Comparison of ENCODE assay signal across 9 cellular contexts in the genomic region with DNA sequence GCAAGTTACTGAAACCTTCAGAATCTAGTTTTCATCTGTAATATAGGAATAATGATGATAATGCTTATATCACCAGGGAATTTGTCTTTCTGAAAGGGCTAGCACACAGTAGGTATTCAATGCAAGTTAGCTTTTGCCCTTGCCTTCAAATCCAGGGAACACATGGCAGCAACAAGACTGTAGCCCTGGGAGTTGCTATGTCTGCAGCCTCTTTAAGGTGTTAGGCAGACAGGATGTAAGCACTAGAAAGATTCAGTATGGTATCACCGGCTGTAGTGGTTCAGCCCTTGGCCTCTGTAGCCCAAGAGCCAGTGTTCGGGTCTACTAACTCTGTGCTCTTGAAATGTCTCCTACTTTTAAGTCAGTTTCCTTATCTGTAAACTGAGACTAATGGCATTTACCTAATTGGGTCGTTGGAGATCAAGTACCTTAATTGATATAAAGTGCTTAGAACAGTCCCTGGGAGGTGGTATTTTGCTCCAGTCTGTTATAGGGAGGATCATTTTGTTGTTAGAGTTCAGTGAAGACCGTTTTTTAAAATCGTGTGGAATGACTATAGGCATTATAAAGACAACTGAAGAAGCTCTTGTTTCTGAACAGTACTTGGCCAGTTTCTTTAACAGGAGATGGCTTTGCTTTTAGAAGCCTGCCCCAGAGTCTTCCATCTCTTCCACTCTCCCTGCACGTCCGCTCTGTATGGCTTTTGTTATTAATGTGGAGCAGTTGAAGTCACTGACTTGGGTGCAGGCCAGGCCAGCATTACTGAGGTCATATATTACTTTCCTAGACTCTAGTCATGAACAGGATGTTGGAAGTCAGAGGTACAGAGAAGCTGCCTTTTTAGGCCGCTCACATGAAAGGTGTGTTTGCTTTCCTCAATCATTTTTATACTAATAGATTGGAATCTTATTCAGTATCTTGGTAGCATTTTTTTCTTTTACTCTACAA. TPM values are rescaled to one million over a fixed set of nuclear protein-coding genes. Genes with fewer than 3 reads are reported as not detected.
A peak's percentile ranks its signal among the peaks of the same experiment; 100 is the strongest.
DNase-seq lines count a peak whose midpoint lies in the region; ATAC-seq and TF ChIP-seq lines count a peak whose summit lies in the region.
"Had no signal": no experiment of that assay in that cellular context is flagged by ENCODE, and none has a peak within 500 bp of the region (broad histone marks: within the 10 kb centered on the region; RNA-seq: fewer than 3 reads in every experiment).

No MANE protein-coding gene starts in this region.

- WGBS in right cardiac atrium, result 22% methylated on average over 8 of the region's 8 CpGs

- H3K36me3 ChIP-seq in skeletal muscle satellite cell (ENCODE audit: insufficient read depth, low read length), result no peaks in the 10 kb centered on the region

- peak overlapping the region; percentile 34 for H3K9ac ChIP-seq in skeletal muscle satellite cell (ENCODE audit: low read depth, low read length)

- TF ChIP-seq CTCF in VCaP (conservative IDR thresholded peaks at IDR 0.05), result no peak

- H3K9me3 ChIP-seq in right cardiac atrium (ENCODE audit: control insufficient read depth, low read length), result no peaks in the 10 kb centered on the region
- H3K9me3 ChIP-seq in skeletal muscle satellite cell (replicated peaks; ENCODE audit: low read length), result no peaks in the 10 kb centered on the region

- H3K27ac ChIP-seq in VCaP (peak overlapping the region; percentile 70), right cardiac atrium (ENCODE audit: low read length) (peak overlapping the region; percentile 78)

- DNase-seq in right cardiac atrium (peak; percentile 86 to 93 (median 87)), NOMO-1 treated with dmso at 0.1 percent for 144 hours (lab: John Stamatoyannopoulos, UW; ENCODE audit: unreplicated experiment) (no peak)
- DNase-seq in activated naive CD4-positive, alpha-beta T cell (lab: John Stamatoyannopoulos, UW), result no peak
- no peak for DNase-seq in activated CD8-positive, alpha-beta memory T cell treated with anti-CD3 and anti-CD28 coated beads, Interleukin-2, amount 50 U/mL, for 48 hours

- intact Hi-C loops in right cardiac atrium (cut with DNase I), result no loop called here

- H3K4me3 ChIP-seq in right cardiac atrium (ENCODE audit: low read length), result no peak overlapping the region
- no peak overlapping the region for H3K4me3 ChIP-seq in skeletal muscle satellite cell (ENCODE audit: low read length)
- H3K4me3 ChIP-seq: skin epidermis had no signal

- H3K27me3 ChIP-seq in right cardiac atrium (ENCODE audit: control insufficient read depth, insufficient read depth) (no peaks in the 10 kb centered on the region), skeletal muscle satellite cell (ENCODE audit: control insufficient read depth, insufficient read depth, low read length) (no peaks in the 10 kb centered on the region)

- ATAC-seq in GM18858 (IDR thresholded peaks at IDR 0.05; ENCODE audit: unreplicated experiment), result peak; percentile 33
- ATAC-seq in HG02943 (IDR thresholded peaks at IDR 0.05; ENCODE audit: low read depth, unreplicated experiment), result peak; percentile 41
- peak; percentile 88 to 95 for ATAC-seq in right cardiac atrium

- H3K4me2 ChIP-seq in skeletal muscle satellite cell (ENCODE audit: low read length), result peak overlapping the region; percentile 62

- H3K4me1 ChIP-seq in right cardiac atrium (ENCODE audit: control insufficient read depth, insufficient read depth, low read length) (peaks cover 20% of the 10 kb centered on the region), skeletal muscle satellite cell (ENCODE audit: control insufficient read depth, insufficient read depth, low read length) (peaks cover 36% of the 10 kb centered on the region)

RNA-seq across cellular contexts. Expression of gene GAB1, which starts 44.8 kb away (rescaled TPM):
- 10 to 100 TPM; 46.8 to 73.4 (median 59.0) TPM for total RNA-seq in right cardiac atrium
- 11.0 TPM for polyA plus RNA-seq in right cardiac atrium
- total RNA-seq in skeletal muscle satellite cell (2012; rRNA removed), result 5.0 and 6.3 TPM in 2 replicates

Comparison
In these comparisons a context has a peak if more than half of its experiments do, and no peak if none do; other contexts are left out.
1. ATAC-seq: peak in every context shown above with its lines; median percentile 92 in right cardiac atrium; 41 in HG02943; 33 in GM18858.
2. DNase-seq: peak in right cardiac atrium (3 of 3); none in activated naive CD4-positive, alpha-beta T cell (0 of 4), activated CD8-positive, alpha-beta memory T cell treated with anti-CD3 and anti-CD28 coated beads, Interleukin-2, amount 50 U/mL, for 48 hours (single experiment) and NOMO-1 treated with dmso at 0.1 percent for 144 hours (single experiment).